Comparison of ENCODE assay signal across 1 cellular context in genomic region chr1:228035844-228036243, GRCh38.
TF ChIP-seq lines count a peak whose summit lies in the region.

No MANE protein-coding gene starts in this region.

TF ChIP-seq in GM23338, 12 proteins besides CTCF, POLR2A, EP300 and RAD21 (continued from another document):
- TF ChIP-seq, protein P1, sequence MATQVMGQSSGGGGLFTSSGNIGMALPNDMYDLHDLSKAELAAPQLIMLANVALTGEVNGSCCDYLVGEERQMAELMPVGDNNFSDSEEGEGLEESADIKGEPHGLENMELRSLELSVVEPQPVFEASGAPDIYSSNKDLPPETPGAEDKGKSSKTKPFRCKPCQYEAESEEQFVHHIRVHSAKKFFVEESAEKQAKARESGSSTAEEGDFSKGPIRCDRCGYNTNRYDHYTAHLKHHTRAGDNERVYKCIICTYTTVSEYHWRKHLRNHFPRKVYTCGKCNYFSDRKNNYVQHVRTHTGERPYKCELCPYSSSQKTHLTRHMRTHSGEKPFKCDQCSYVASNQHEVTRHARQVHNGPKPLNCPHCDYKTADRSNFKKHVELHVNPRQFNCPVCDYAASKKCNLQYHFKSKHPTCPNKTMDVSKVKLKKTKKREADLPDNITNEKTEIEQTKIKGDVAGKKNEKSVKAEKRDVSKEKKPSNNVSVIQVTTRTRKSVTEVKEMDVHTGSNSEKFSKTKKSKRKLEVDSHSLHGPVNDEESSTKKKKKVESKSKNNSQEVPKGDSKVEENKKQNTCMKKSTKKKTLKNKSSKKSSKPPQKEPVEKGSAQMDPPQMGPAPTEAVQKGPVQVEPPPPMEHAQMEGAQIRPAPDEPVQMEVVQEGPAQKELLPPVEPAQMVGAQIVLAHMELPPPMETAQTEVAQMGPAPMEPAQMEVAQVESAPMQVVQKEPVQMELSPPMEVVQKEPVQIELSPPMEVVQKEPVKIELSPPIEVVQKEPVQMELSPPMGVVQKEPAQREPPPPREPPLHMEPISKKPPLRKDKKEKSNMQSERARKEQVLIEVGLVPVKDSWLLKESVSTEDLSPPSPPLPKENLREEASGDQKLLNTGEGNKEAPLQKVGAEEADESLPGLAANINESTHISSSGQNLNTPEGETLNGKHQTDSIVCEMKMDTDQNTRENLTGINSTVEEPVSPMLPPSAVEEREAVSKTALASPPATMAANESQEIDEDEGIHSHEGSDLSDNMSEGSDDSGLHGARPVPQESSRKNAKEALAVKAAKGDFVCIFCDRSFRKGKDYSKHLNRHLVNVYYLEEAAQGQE (IDR thresholded peaks at IDR 0.05; ENCODE audit: unreplicated experiment): no peak
- TF ChIP-seq, protein P2, sequence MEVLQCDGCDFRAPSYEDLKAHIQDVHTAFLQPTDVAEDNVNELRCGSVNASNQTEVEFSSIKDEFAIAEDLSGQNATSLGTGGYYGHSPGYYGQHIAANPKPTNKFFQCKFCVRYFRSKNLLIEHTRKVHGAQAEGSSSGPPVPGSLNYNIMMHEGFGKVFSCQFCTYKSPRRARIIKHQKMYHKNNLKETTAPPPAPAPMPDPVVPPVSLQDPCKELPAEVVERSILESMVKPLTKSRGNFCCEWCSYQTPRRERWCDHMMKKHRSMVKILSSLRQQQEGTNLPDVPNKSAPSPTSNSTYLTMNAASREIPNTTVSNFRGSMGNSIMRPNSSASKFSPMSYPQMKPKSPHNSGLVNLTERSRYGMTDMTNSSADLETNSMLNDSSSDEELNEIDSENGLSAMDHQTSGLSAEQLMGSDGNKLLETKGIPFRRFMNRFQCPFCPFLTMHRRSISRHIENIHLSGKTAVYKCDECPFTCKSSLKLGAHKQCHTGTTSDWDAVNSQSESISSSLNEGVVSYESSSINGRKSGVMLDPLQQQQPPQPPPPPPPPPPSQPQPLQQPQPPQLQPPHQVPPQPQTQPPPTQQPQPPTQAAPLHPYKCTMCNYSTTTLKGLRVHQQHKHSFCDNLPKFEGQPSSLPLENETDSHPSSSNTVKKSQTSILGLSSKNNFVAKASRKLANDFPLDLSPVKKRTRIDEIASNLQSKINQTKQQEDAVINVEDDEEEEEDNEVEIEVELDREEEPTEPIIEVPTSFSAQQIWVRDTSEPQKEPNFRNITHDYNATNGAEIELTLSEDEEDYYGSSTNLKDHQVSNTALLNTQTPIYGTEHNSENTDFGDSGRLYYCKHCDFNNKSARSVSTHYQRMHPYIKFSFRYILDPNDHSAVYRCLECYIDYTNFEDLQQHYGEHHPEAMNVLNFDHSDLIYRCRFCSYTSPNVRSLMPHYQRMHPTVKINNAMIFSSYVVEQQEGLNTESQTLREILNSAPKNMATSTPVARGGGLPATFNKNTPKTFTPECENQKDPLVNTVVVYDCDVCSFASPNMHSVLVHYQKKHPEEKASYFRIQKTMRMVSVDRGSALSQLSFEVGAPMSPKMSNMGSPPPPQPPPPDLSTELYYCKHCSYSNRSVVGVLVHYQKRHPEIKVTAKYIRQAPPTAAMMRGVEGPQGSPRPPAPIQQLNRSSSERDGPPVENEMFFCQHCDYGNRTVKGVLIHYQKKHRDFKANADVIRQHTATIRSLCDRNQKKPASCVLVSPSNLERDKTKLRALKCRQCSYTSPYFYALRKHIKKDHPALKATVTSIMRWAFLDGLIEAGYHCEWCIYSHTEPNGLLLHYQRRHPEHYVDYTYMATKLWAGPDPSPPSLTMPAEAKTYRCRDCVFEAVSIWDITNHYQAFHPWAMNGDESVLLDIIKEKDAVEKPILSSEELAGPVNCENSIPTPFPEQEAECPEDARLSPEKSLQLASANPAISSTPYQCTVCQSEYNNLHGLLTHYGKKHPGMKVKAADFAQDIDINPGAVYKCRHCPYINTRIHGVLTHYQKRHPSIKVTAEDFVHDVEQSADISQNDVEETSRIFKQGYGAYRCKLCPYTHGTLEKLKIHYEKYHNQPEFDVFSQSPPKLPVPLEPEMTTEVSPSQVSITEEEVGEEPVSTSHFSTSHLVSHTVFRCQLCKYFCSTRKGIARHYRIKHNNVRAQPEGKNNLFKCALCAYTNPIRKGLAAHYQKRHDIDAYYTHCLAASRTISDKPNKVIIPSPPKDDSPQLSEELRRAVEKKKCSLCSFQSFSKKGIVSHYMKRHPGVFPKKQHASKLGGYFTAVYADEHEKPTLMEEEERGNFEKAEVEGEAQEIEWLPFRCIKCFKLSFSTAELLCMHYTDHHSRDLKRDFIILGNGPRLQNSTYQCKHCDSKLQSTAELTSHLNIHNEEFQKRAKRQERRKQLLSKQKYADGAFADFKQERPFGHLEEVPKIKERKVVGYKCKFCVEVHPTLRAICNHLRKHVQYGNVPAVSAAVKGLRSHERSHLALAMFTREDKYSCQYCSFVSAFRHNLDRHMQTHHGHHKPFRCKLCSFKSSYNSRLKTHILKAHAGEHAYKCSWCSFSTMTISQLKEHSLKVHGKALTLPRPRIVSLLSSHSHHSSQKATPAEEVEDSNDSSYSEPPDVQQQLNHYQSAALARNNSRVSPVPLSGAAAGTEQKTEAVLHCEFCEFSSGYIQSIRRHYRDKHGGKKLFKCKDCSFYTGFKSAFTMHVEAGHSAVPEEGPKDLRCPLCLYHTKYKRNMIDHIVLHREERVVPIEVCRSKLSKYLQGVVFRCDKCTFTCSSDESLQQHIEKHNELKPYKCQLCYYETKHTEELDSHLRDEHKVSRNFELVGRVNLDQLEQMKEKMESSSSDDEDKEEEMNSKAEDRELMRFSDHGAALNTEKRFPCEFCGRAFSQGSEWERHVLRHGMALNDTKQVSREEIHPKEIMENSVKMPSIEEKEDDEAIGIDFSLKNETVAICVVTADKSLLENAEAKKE (CRISPR knock-in tag; IDR thresholded peaks at IDR 0.05): no peak
- no peak for TF ChIP-seq ZNF331 (CRISPR knock-in tag; IDR thresholded peaks at IDR 0.05; ENCODE audit: low read depth)
- no peak for TF ChIP-seq CREB1 (CRISPR knock-in tag; IDR thresholded peaks at IDR 0.05; ENCODE audit: low read depth)
